In the genomic region with DNA sequence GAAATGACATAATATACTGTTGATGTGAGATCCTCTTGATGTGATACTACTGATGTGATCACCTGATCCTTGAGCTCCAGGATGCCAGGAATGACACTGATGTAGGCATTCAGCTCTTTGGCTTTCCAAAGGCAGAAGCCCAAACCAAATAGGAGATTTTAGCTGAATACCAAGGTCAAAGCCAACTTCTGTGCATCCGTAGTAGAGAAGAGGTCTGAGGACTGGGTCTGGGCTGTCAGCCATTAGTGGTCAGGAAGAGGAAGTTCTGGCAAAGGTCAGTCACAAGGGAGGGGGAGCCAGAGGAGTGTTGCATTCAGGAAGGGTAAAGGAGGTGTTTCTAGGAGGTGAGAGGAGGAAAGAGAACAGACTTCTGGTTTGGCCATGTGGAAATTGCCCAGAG, we compare ENCODE assay signal across 19 cellular contexts. TPM values are rescaled to one million over a fixed set of nuclear protein-coding genes. Genes with fewer than 3 reads are reported as not detected.
A peak's percentile ranks its signal among the peaks of the same experiment; 100 is the strongest.
DNase-seq lines count a peak whose midpoint lies in the region; FAIRE-seq and TF ChIP-seq lines count a peak whose summit lies in the region.
"Had no signal": no experiment of that assay in that cellular context is flagged by ENCODE, and none has a peak within 500 bp of the region (broad histone marks: within the 10 kb centered on the region; RNA-seq: fewer than 3 reads in every experiment).

No MANE protein-coding gene starts in this region.

- peaks cover 36% of the 10 kb centered on the region for H3K36me3 Mint-ChIP-seq in nephron progenitor cell (ENCODE audit: low read depth)
- no peaks in the 10 kb centered on the region for H3K36me3 Mint-ChIP-seq in MCF 10A (ENCODE audit: insufficient read depth, unreplicated experiment)

- H3K27me3 Mint-ChIP-seq in nephron progenitor cell (ENCODE audit: low read depth, poor library complexity) (peaks cover 7% of the 10 kb centered on the region), MCF 10A (ENCODE audit: insufficient read depth, unreplicated experiment) (no peaks in the 10 kb centered on the region)
- H3K27me3 Mint-ChIP-seq: activated CD4-positive, alpha-beta memory T cell treated with anti-CD3 and anti-CD28 coated beads for 36 hours had no signal

- peaks cover 35% of the 10 kb centered on the region for H3K9me3 Mint-ChIP-seq in nephron progenitor cell
- peaks cover 10% of the 10 kb centered on the region for H3K9me3 Mint-ChIP-seq in MCF 10A (ENCODE audit: unreplicated experiment)

- no peak for TF ChIP-seq POLR2A in GM12892 (IDR thresholded peaks at IDR 0.05; ENCODE audit: low read depth, low read length)

- BruUV-seq in MCF 10A (replicated peaks; lab: Mats Ljungman, UMichigan): no TSS peak

- peak overlapping the region; percentile 8 for H3K27ac Mint-ChIP-seq in nephron progenitor cell
- H3K27ac Mint-ChIP-seq in MCF 10A (ENCODE audit: low read depth, unreplicated experiment): no peak overlapping the region
- H3K27ac Mint-ChIP-seq: activated CD4-positive, alpha-beta memory T cell treated with anti-CD3 and anti-CD28 coated beads for 36 hours had no signal

- intact Hi-C loops in MCF 10A (cut with micrococcal nuclease): no loop called here

- CTCF ChIA-PET in MCF 10A (lab: Yijun Ruan, JAX): interaction anchor here (0.5 kb wide), 1 partner anchor 953 kb away, joined by 6 read pairs; no protein-coding TSS in a partner anchor

- DNase-seq in GF-D8 (lab: John Stamatoyannopoulos, UW) (peak; percentile 63), RPMI8226 (peak; percentile 65), fibroblast of peridontal ligament (ENCODE audit: extremely low read depth) (peak; percentile 34), nephron progenitor cell (no peak), MCF 10A (ENCODE audit: unreplicated experiment) (no peak), amygdala (lab: John Stamatoyannopoulos, UW) (no peak), putamen (ENCODE audit: low spot score) (no peak), GM12892 (ENCODE audit: insufficient read length) (no peak)
- DNase-seq: activated CD4-positive, alpha-beta memory T cell treated with anti-CD3 and anti-CD28 coated beads for 36 hours; activated T-cell treated with anti-CD3 and anti-CD28 coated beads, Interleukin-2, amount 50 U/mL, for 48 hours; colonic mucosa; islet precursor cell; NCI-H1694; stimulated activated CD4-positive, alpha-beta T cell treated with anti-CD3 and anti-CD28 coated beads, Interleukin-12 subunit alpha, Interleukin-12 subunit beta, amount 100 ng/mL, for 4 hours; stomach had no signal

- TF ChIP-seq CTCF in nephron progenitor cell (IDR thresholded peaks at IDR 0.05): no peak
- TF ChIP-seq CTCF in MCF 10A (IDR thresholded peaks at IDR 0.05; ENCODE audit: unreplicated experiment): no peak

- H3K4me3 Mint-ChIP-seq in nephron progenitor cell: no peak overlapping the region
- no peak overlapping the region for H3K4me3 Mint-ChIP-seq in MCF 10A (ENCODE audit: unreplicated experiment)
- H3K4me3 Mint-ChIP-seq: activated CD4-positive, alpha-beta memory T cell treated with anti-CD3 and anti-CD28 coated beads for 36 hours had no signal

- H3K4me1 Mint-ChIP-seq in nephron progenitor cell: peaks cover 31% of the 10 kb centered on the region
- no peaks in the 10 kb centered on the region for H3K4me1 Mint-ChIP-seq in MCF 10A (ENCODE audit: insufficient read depth, unreplicated experiment)

- FAIRE-seq in GM12892 (lab: Jason Lieb, UNC): no peak
- FAIRE-seq: TTC549 had no signal

- POLR2A ChIA-PET in MCF 10A (lab: Yijun Ruan, JAX): no interaction called here

RNA-seq across cellular contexts. Expression of a gene that starts 53.4 kb away (rescaled TPM):
- total RNA-seq in MCF 10A (2022): 0.23 TPM in 1 of 2 replicates, not detected in the other
- 44.4 TPM for polyA plus RNA-seq in GM12892 (2012; ENCODE audit: missing spikeins)
- total RNA-seq: epithelial cell of proximal tubule, NCI-H460, SK-MEL-5 had no signal

Comparison
In these comparisons a context has a peak if more than half of its experiments do, and no peak if none do; other contexts are left out.
1. DNase-seq: peak in GF-D8 (single experiment), RPMI8226 (single experiment) and fibroblast of peridontal ligament (single experiment); none in nephron progenitor cell (single experiment), MCF 10A (single experiment), amygdala (0 of 56), putamen (single experiment) and GM12892 (single experiment).